ENCODE assay signal across 21 cellular contexts in genomic region chr3:12477256-12477655, GRCh38. TPM values are rescaled to one million over a fixed set of nuclear protein-coding genes. Genes with fewer than 3 reads are reported as not detected.
DNase-seq lines count a peak whose midpoint lies in the region; ATAC-seq and TF ChIP-seq lines count a peak whose summit lies in the region.
"Had no signal": no experiment of that assay in that cellular context is flagged by ENCODE, and none has a peak within 500 bp of the region (broad histone marks: within the 10 kb centered on the region; RNA-seq: fewer than 3 reads in every experiment).

No MANE protein-coding gene starts in this region.

- no peaks in the 10 kb centered on the region for H3K9me3 Mint-ChIP-seq in CD4-positive, CD25-positive, alpha-beta regulatory T cell
- H3K9me3 Mint-ChIP-seq in stimulated activated memory B cell treated with anti-CD40 and anti-IgM and Interleukin-4, amounts not matched to agents 10 μg/mL and 1 μg/mL and 100 μg/mL, for 72 hours, result no peaks in the 10 kb centered on the region

- peak overlapping the region; percentile 33 for H2AK9ac ChIP-seq in IMR-90 (replicated peaks; ENCODE audit: low read depth, low read length, poor library complexity)

- H3K56ac ChIP-seq in IMR-90 (ENCODE audit: extremely low read depth, insufficient read depth, low read length), result no peak overlapping the region; the same call in 1 of the 2 replicates

- no peak overlapping the region for H3K4me3 ChIP-seq in CD4-positive, CD25-positive, alpha-beta regulatory T cell (ENCODE audit: low read depth, low read length)
- H3K4me3 ChIP-seq in IMR-90 (ENCODE audit: insufficient read depth, low read depth, low read length) (no peak overlapping the region), colonic mucosa (no peak overlapping the region), tibial nerve (no peak overlapping the region)
- H3K4me3 ChIP-seq: A549, GM12878, HAP-1 had no signal

- no peak overlapping the region; the same call in 1 of the 2 replicates for H4K5ac ChIP-seq in IMR-90 (ENCODE audit: low read depth, low read length)

- H3K36me3 Mint-ChIP-seq in CD4-positive, CD25-positive, alpha-beta regulatory T cell, result no peaks in the 10 kb centered on the region
- no peaks in the 10 kb centered on the region for H3K36me3 Mint-ChIP-seq in stimulated activated memory B cell treated with anti-CD40 and anti-IgM and Interleukin-4, amounts not matched to agents 10 μg/mL and 1 μg/mL and 100 μg/mL, for 72 hours

- H3K9me3 ChIP-seq in CD4-positive, CD25-positive, alpha-beta regulatory T cell (ENCODE audit: control insufficient read depth in 2 of 2, low read length in 2 of 2), result no peaks in the 10 kb centered on the region
- H3K9me3 ChIP-seq in IMR-90 (ENCODE audit: control insufficient read depth, insufficient read depth, low read length) (no peaks in the 10 kb centered on the region), colonic mucosa (no peaks in the 10 kb centered on the region), tibial nerve (no peaks in the 10 kb centered on the region)
- H3K9me3 ChIP-seq: A549, BE2C, HAP-1 had no signal

- H3K27me3 Mint-ChIP-seq in CD4-positive, CD25-positive, alpha-beta regulatory T cell, result no peaks in the 10 kb centered on the region
- no peaks in the 10 kb centered on the region for H3K27me3 Mint-ChIP-seq in stimulated activated memory B cell treated with anti-CD40 and anti-IgM and Interleukin-4, amounts not matched to agents 10 μg/mL and 1 μg/mL and 100 μg/mL, for 72 hours

- intact Hi-C loops in IMR-90 (cut with micrococcal nuclease) (loop anchor here (5.0 kb wide), 1 partner anchor 285 kb away; no protein-coding TSS in a partner anchor), colonic mucosa (cut with DNase I) (no loop called here)

- H2AK5ac ChIP-seq in IMR-90 (ENCODE audit: low read depth, low read length), result peak overlapping the region; percentile 36

- TF ChIP-seq RAD21 in IMR-90 (IDR thresholded peaks at IDR 0.05; ENCODE audit: low read length), result no peak

- dilution Hi-C loops in IMR-90 (cut with HindIII; ENCODE audit: low sequenced_read_pairs, unreplicated experiment), result no loop called here

- H4K8ac ChIP-seq in IMR-90 (ENCODE audit: low read depth in 2 of 2, low read length in 2 of 2), result peak overlapping the region in 1 of 2 experiments; percentile 35; a peak in 2 of 4 replicates

- no peaks in the 10 kb centered on the region for H4K20me1 ChIP-seq in IMR-90 (ENCODE audit: insufficient read depth, low read length)

- H3K18ac ChIP-seq in IMR-90 (ENCODE audit: low read depth, low read length), result no peak overlapping the region

- no peak for ATAC-seq in CD4-positive, CD25-positive, alpha-beta regulatory T cell (ENCODE audit: low read depth in 2 of 2)
- ATAC-seq in IMR-90 (ENCODE audit: low read depth), result no peak
- no peak for ATAC-seq in stimulated activated memory B cell treated with anti-CD40 and anti-IgM and Interleukin-4, amounts not matched to agents 10 μg/mL and 1 μg/mL and 100 μg/mL, for 72 hours
- ATAC-seq in GM21447 (IDR thresholded peaks at IDR 0.05; ENCODE audit: unreplicated experiment), result no peak
- ATAC-seq: A549, GM12878 had no signal

- H3K14ac ChIP-seq in IMR-90 (replicated peaks; ENCODE audit: low read depth, low read length), result peak overlapping the region; percentile 75; the same call in 1 of the 2 replicates

- no peaks in the 10 kb centered on the region for H3K27me3 ChIP-seq in CD4-positive, CD25-positive, alpha-beta regulatory T cell (ENCODE audit: control insufficient read depth, insufficient read depth, low read length)
- H3K27me3 ChIP-seq in IMR-90 (ENCODE audit: control insufficient read depth, insufficient read depth, low read length), result no peaks in the 10 kb centered on the region
- H3K27me3 ChIP-seq in colonic mucosa, result no peaks in the 10 kb centered on the region
- H3K27me3 ChIP-seq in tibial nerve, result no peaks in the 10 kb centered on the region
- H3K27me3 ChIP-seq: BE2C had no signal

- WGBS in IMR-90 (ENCODE audit: extremely low coverage in 2 of 2, insufficient read length in 1 of 2), 2 experiments, result 92% methylated on average over 5 of the region's 5 CpGs; no CpG with 5 or more reads in 1 of the 2 experiments
- WGBS in tibial nerve, 2 donors, result 90 to 91% methylated on average over 5 of the region's 5 CpGs

- in situ Hi-C loops in IMR-90 (cut with MboI; ENCODE audit: low sequenced_read_pairs), result loop anchor here (5.0 to 10.0 kb wide), 2 partner anchors 302 to 340 kb away; no protein-coding TSS in a partner anchor

- no peak for TF ChIP-seq EP300 in tibial nerve (IDR thresholded peaks at IDR 0.05)

- H3K4me1 ChIP-seq in CD4-positive, CD25-positive, alpha-beta regulatory T cell (ENCODE audit: control insufficient read depth, insufficient read depth, low read length, poor library complexity, severe bottlenecking), result peaks cover 17% of the 10 kb centered on the region
- H3K4me1 ChIP-seq in IMR-90 (ENCODE audit: control insufficient read depth, insufficient read depth, low read length), result peaks cover 8% of the 10 kb centered on the region
- peaks cover 9% of the 10 kb centered on the region for H3K4me1 ChIP-seq in colonic mucosa
- peaks cover 0 to 24% (median 8%) of the 10 kb centered on the region in 4 donors for H3K4me1 ChIP-seq in tibial nerve
- H3K4me1 ChIP-seq: BE2C, HAP-1 had no signal

- H3K4me3 Mint-ChIP-seq in CD4-positive, CD25-positive, alpha-beta regulatory T cell, result no peak overlapping the region
- no peak overlapping the region for H3K4me3 Mint-ChIP-seq in stimulated activated memory B cell treated with anti-CD40 and anti-IgM and Interleukin-4, amounts not matched to agents 10 μg/mL and 1 μg/mL and 100 μg/mL, for 72 hours

- H2BK5ac ChIP-seq in IMR-90 (ENCODE audit: low read depth, low read length, poor library complexity, severe bottlenecking), result no peak overlapping the region

- TF ChIP-seq POLR2A in IMR-90 (IDR thresholded peaks at IDR 0.05; ENCODE audit: low read depth, low read length) (no peak), tibial nerve (IDR thresholded peaks at IDR 0.05) (no peak)

- no peaks in the 10 kb centered on the region for H3K79me1 ChIP-seq in IMR-90 (ENCODE audit: low read depth in 1 of 2, low read length in 2 of 2)

- CTCF ChIA-PET in IMR-90 (lab: Yijun Ruan, JAX), result interaction anchor here (1.2 kb wide), 1 partner anchor 342 kb away, joined by 5 read pairs; no protein-coding TSS in a partner anchor

- peaks cover 8% of the 10 kb centered on the region; the same call in 1 of the 2 replicates for H3K9me1 ChIP-seq in IMR-90 (ENCODE audit: insufficient read depth, low read length)

- peak overlapping the region; percentile 17; the same call in 1 of the 3 replicates for H2BK15ac ChIP-seq in IMR-90 (ENCODE audit: low read depth, low read length)

- no peak overlapping the region for H3K4me2 ChIP-seq in IMR-90 (ENCODE audit: low read depth, low read length)

- H3K4me1 Mint-ChIP-seq in CD4-positive, CD25-positive, alpha-beta regulatory T cell, result peaks cover 3 to 22% (median 17%) of the 10 kb centered on the region in 4 donors
- peaks cover 7% of the 10 kb centered on the region for H3K4me1 Mint-ChIP-seq in stimulated activated memory B cell treated with anti-CD40 and anti-IgM and Interleukin-4, amounts not matched to agents 10 μg/mL and 1 μg/mL and 100 μg/mL, for 72 hours

- H3K9ac ChIP-seq in IMR-90 (ENCODE audit: low read depth, low read length), result no peak overlapping the region
- no peak overlapping the region for H3K9ac ChIP-seq in colonic mucosa (ENCODE audit: low read depth in 2 of 2, low read length in 2 of 2)

- H3K27ac Mint-ChIP-seq in CD4-positive, CD25-positive, alpha-beta regulatory T cell, result peak overlapping the region; percentile 48 to 64 (median 61)
- H3K27ac Mint-ChIP-seq in stimulated activated memory B cell treated with anti-CD40 and anti-IgM and Interleukin-4, amounts not matched to agents 10 μg/mL and 1 μg/mL and 100 μg/mL, for 72 hours, result peak overlapping the region; percentile 12

- no peak overlapping the region for H3K23ac ChIP-seq in IMR-90 (ENCODE audit: low read depth, low read length)

- H3K27ac ChIP-seq in CD4-positive, CD25-positive, alpha-beta regulatory T cell (ENCODE audit: insufficient read depth, low read length, poor library complexity, severe bottlenecking), result no peak overlapping the region
- H3K27ac ChIP-seq in IMR-90 (ENCODE audit: insufficient read depth, low read length), result no peak overlapping the region
- H3K27ac ChIP-seq in colonic mucosa, result no peak overlapping the region
- no peak overlapping the region for H3K27ac ChIP-seq in tibial nerve

- H2AFZ ChIP-seq in IMR-90 (replicated peaks; ENCODE audit: low read length, poor library complexity), result peak overlapping the region; percentile 41

- no TSS peak for BruUV-seq in IMR-90 (replicated peaks; lab: Mats Ljungman, UMichigan)

- no peaks in the 10 kb centered on the region for H3K36me3 ChIP-seq in CD4-positive, CD25-positive, alpha-beta regulatory T cell (ENCODE audit: control insufficient read depth, insufficient read depth, low read length)
- H3K36me3 ChIP-seq in IMR-90 (ENCODE audit: control insufficient read depth, insufficient read depth, low read length) (no peaks in the 10 kb centered on the region), colonic mucosa (no peaks in the 10 kb centered on the region), tibial nerve (no peaks in the 10 kb centered on the region)
- H3K36me3 ChIP-seq: BE2C, HAP-1 had no signal

- peak overlapping the region; percentile 83; the same call in 1 of the 2 replicates for H4K91ac ChIP-seq in IMR-90 (ENCODE audit: insufficient read depth, low read depth, low read length)

- no peak for DNase-seq in CD4-positive, CD25-positive, alpha-beta regulatory T cell
- no peak for DNase-seq in IMR-90
- DNase-seq in colonic mucosa, result peak; percentile 59
- DNase-seq in tibial nerve (ENCODE audit: low spot score in 2 of 2), result no peak
- DNase-seq in NCI-H510A (lab: John Stamatoyannopoulos, UW), result no peak
- DNase-seq in activated effector memory CD4-positive, alpha-beta T cell treated with anti-CD3 and anti-CD28 coated beads, Interleukin-2, amount 50 U/mL, for 16 hours, result no peak
- DNase-seq: BE2C; DMS79 treated with DMSO at 0.1 percent for 48 hours; MV-4-11; NCI-H1105 treated with DMSO at 0.1 percent for 48 hours; NCI-H2029 treated with DMSO at 0.1 percent for 48 hours; NCI-H226; NCI-H524; NCI-H774; NK-92 treated with Interleukin-12 subunit alpha and Interleukin-12 subunit beta, amount 100 ng/mL, for 24 hours; Right ventricle myocardium superior had no signal

- no peak for TF ChIP-seq CTCF in IMR-90 (conservative IDR thresholded peaks at IDR 0.05; ENCODE audit: low read depth, low read length)
- TF ChIP-seq CTCF in colonic mucosa (IDR thresholded peaks at IDR 0.05), result no peak
- no peak for TF ChIP-seq CTCF in tibial nerve (IDR thresholded peaks at IDR 0.05)

- POLR2A ChIA-PET in IMR-90 (lab: Charles Lee; ENCODE audit: unreplicated experiment), result no interaction called here

- peak overlapping the region; percentile 90 for H2BK20ac ChIP-seq in IMR-90 (ENCODE audit: low read depth, low read length)

- H2BK120ac ChIP-seq in IMR-90 (ENCODE audit: low read depth, low read length), result peak overlapping the region; percentile 93

- H3K4ac ChIP-seq in IMR-90 (ENCODE audit: low read depth, low read length), result peak overlapping the region; percentile 65

RNA-seq across cellular contexts. Expression of gene TSEN2, which starts 7.0 kb away (rescaled TPM):
- total RNA-seq in CD4-positive, CD25-positive, alpha-beta regulatory T cell, result 7.8 TPM
- polyA plus RNA-seq in CD4-positive, CD25-positive, alpha-beta regulatory T cell, result 10 to 100 TPM in 2 of 4 donors, 1 to 10 TPM in 2; 8.2 to 14.9 (median 12.1) TPM
- total RNA-seq in IMR-90 (2012; rRNA removed), result 14.2 and 15.0 TPM in 2 replicates
- 6.9 and 9.5 TPM in 2 replicates for polyA plus RNA-seq in IMR-90 (2012; rRNA removed)
- polyA plus RNA-seq in IMR-90 (2012; cell fraction: cytosol; rRNA removed), result 3.5 and 5.6 TPM in 2 replicates
- polyA plus RNA-seq in IMR-90 (2012; cell fraction: nucleus; rRNA removed; ENCODE audit: low replicate concordance), result 8.9 and 20.7 TPM in 2 replicates
- 10 to 100 TPM; 13.7 to 21.1 TPM for total RNA-seq in colonic mucosa
- 10 to 100 TPM; 31.8 to 40.2 (median 35.2) TPM for total RNA-seq in tibial nerve
